31 cellular contexts compared by ENCODE assay signal in genomic region chr3:30166535-30166934, GRCh38.
"Had no signal": no experiment of that assay in that cellular context is flagged by ENCODE, and none has a peak within 500 bp of the region (broad histone marks: within the 10 kb centered on the region; RNA-seq: fewer than 3 reads in every experiment).

No MANE protein-coding gene starts in this region.

- H3K27me3 ChIP-seq: brain microvascular endothelial cell, esophagus muscularis mucosa, foreskin keratinocyte, gastrocnemius medialis had no signal

- H3K4me1 ChIP-seq: foreskin keratinocyte had no signal

- ATAC-seq: activated CD4-positive, alpha-beta T cell treated with anti-CD3 and anti-CD28 coated beads for 36 hours; activated CD8-positive, alpha-beta memory T cell treated with anti-CD3 and anti-CD28 coated beads, Interleukin-2, amount 10 ng/mL, durations not matched to agents 7 days and 5 days; activated CD8-positive, alpha-beta T cell treated with anti-CD3 and anti-CD28 coated beads, Interleukin-2, amount 10 ng/mL, durations not matched to agents 7 days and 5 days; activated naive CD4-positive, alpha-beta T cell treated with anti-CD3 and anti-CD28 coated beads, Interleukin-2, amount 50 U/mL, for 72 hours; effector memory CD8-positive, alpha-beta T cell; foreskin keratinocyte; gastrocnemius medialis; T-cell had no signal

- FAIRE-seq: astrocyte, bronchial epithelial cell, colon had no signal

- H3K27ac ChIP-seq: brain microvascular endothelial cell, esophagus muscularis mucosa, foreskin keratinocyte, gastrocnemius medialis, WERI-Rb-1 had no signal

- H3K36me3 ChIP-seq: brain microvascular endothelial cell, esophagus muscularis mucosa, gastrocnemius medialis, WERI-Rb-1 had no signal

- H3K4me3 ChIP-seq: esophagus muscularis mucosa, gastrocnemius medialis had no signal

- DNase-seq: activated B cell treated with CpG ODN at 0.5 μM for 24 hours; activated CD4-positive, alpha-beta memory T cell treated with anti-CD3 and anti-CD28 coated beads for 36 hours; activated CD4-positive, alpha-beta T cell treated with anti-CD3 and anti-CD28 coated beads for 36 hours; activated CD4-positive, alpha-beta T cell treated with anti-CD3 and anti-CD28 coated beads, Interleukin-2, amount 10 ng/mL, durations not matched to agents 24 days and 14 days; activated CD4-positive, CD25-positive, alpha-beta regulatory T cell treated with anti-CD3 and anti-CD28 coated beads, Interleukin-2, amount 50 U/mL, for 72 hours; activated CD8-positive, alpha-beta memory T cell treated with anti-CD3 and anti-CD28 coated beads, Interleukin-2, amount 10 ng/mL, durations not matched to agents 7 days and 5 days; activated CD8-positive, alpha-beta memory T cell treated with anti-CD3 and anti-CD28 coated beads, Interleukin-2, amount 50 U/mL, for 4 hours; activated CD8-positive, alpha-beta T cell treated with anti-CD3 and anti-CD28 coated beads, Interleukin-2, amount 10 ng/mL, durations not matched to agents 7 days and 5 days; activated effector memory CD4-positive, alpha-beta T cell treated with anti-CD3 and anti-CD28 coated beads, Interleukin-2, amount 50 U/mL, for 16 hours; activated naive CD4-positive, alpha-beta T cell; activated naive CD4-positive, alpha-beta T cell treated with anti-CD3 and anti-CD28 coated beads, Interleukin-2, amount 10 ng/mL, durations not matched to agents 7 days and 5 days; activated naive CD8-positive, alpha-beta T cell treated with anti-CD3 and anti-CD28 coated beads, Interleukin-2, amount 10 ng/mL, durations not matched to agents 7 days and 5 days; activated T-cell treated with anti-CD3 and anti-CD28 coated beads, Interleukin-2, amount 50 U/mL, for 1 hour; activated T-cell treated with anti-CD3 and anti-CD28 coated beads, Interleukin-2, amount 50 U/mL, for 48 hours; anterior cingulate cortex; brain microvascular endothelial cell; cortex of kidney; dermis blood vessel endothelial cell; effector CD4-positive, alpha-beta T cell; effector memory CD8-positive, alpha-beta T cell; erythroblast; foreskin keratinocyte; gastrocnemius medialis; T-cell; T-helper 9 cell; WERI-Rb-1 had no signal

- H3K9me3 ChIP-seq: esophagus muscularis mucosa, gastrocnemius medialis had no signal
